In genomic region chr12:121184984-121185894, GRCh38 we compare ENCODE assay signal across 2 cellular contexts.
TF ChIP-seq lines count a peak whose summit lies in the region.

No MANE protein-coding gene starts in this region.

TF ChIP-seq in GM23338, 12 proteins besides CTCF, POLR2A, EP300 and RAD21:
- TF ChIP-seq JUNB (IDR thresholded peaks at IDR 0.05; ENCODE audit: unreplicated experiment) (no peak), CREB1 (CRISPR knock-in tag; IDR thresholded peaks at IDR 0.05; ENCODE audit: low read depth) (no peak), EZH2phosphoT487 (IDR thresholded peaks at IDR 0.05; ENCODE audit: unreplicated experiment) (no peak), ZNF114 (CRISPR knock-in tag; IDR thresholded peaks at IDR 0.05) (no peak), POLR2AphosphoS5 (IDR thresholded peaks at IDR 0.05; ENCODE audit: low read depth) (no peak), STAT1 (IDR thresholded peaks at IDR 0.05; ENCODE audit: unreplicated experiment) (no peak), ZNF331 (CRISPR knock-in tag; IDR thresholded peaks at IDR 0.05; ENCODE audit: low read depth) (no peak), ZNF462 (CRISPR knock-in tag; IDR thresholded peaks at IDR 0.05) (no peak), NANOG (IDR thresholded peaks at IDR 0.05; ENCODE audit: borderline replicate concordance) (no peak)
- TF ChIP-seq, protein P1, sequence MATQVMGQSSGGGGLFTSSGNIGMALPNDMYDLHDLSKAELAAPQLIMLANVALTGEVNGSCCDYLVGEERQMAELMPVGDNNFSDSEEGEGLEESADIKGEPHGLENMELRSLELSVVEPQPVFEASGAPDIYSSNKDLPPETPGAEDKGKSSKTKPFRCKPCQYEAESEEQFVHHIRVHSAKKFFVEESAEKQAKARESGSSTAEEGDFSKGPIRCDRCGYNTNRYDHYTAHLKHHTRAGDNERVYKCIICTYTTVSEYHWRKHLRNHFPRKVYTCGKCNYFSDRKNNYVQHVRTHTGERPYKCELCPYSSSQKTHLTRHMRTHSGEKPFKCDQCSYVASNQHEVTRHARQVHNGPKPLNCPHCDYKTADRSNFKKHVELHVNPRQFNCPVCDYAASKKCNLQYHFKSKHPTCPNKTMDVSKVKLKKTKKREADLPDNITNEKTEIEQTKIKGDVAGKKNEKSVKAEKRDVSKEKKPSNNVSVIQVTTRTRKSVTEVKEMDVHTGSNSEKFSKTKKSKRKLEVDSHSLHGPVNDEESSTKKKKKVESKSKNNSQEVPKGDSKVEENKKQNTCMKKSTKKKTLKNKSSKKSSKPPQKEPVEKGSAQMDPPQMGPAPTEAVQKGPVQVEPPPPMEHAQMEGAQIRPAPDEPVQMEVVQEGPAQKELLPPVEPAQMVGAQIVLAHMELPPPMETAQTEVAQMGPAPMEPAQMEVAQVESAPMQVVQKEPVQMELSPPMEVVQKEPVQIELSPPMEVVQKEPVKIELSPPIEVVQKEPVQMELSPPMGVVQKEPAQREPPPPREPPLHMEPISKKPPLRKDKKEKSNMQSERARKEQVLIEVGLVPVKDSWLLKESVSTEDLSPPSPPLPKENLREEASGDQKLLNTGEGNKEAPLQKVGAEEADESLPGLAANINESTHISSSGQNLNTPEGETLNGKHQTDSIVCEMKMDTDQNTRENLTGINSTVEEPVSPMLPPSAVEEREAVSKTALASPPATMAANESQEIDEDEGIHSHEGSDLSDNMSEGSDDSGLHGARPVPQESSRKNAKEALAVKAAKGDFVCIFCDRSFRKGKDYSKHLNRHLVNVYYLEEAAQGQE (IDR thresholded peaks at IDR 0.05; ENCODE audit: unreplicated experiment): no peak
- TF ChIP-seq, protein P2, sequence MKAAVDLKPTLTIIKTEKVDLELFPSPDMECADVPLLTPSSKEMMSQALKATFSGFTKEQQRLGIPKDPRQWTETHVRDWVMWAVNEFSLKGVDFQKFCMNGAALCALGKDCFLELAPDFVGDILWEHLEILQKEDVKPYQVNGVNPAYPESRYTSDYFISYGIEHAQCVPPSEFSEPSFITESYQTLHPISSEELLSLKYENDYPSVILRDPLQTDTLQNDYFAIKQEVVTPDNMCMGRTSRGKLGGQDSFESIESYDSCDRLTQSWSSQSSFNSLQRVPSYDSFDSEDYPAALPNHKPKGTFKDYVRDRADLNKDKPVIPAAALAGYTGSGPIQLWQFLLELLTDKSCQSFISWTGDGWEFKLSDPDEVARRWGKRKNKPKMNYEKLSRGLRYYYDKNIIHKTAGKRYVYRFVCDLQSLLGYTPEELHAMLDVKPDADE (IDR thresholded peaks at IDR 0.05): no peak

TF ChIP-seq in K562, 482 proteins besides CTCF, POLR2A, EP300 and RAD21 (continues in another document):
- TF ChIP-seq FOXK1 (CRISPR knock-in tag; IDR thresholded peaks at IDR 0.05; ENCODE audit: borderline replicate concordance) (no peak), ZNF584 (CRISPR knock-in tag; IDR thresholded peaks at IDR 0.05; ENCODE audit: low read depth) (no peak), PTTG1 (tag; IDR thresholded peaks at IDR 0.05; ENCODE audit: low read depth) (no peak), ZNF57 (CRISPR knock-in tag; IDR thresholded peaks at IDR 0.05) (no peak), ARID3A (IDR thresholded peaks at IDR 0.05; ENCODE audit: borderline replicate concordance, low read depth, low read length) (no peak), SNRNP70 (optimal IDR thresholded peaks at IDR 0.05; ENCODE audit: low read depth, low read length) (no peak), HNRNPLL (IDR thresholded peaks at IDR 0.05; ENCODE audit: low read depth, low read length, poor library complexity, severe bottlenecking) (no peak), HEY1 (CRISPR knock-in tag; IDR thresholded peaks at IDR 0.05; ENCODE audit: borderline replicate concordance) (no peak), FOSL1 (tag; conservative IDR thresholded peaks at IDR 0.05) (no peak), CXXC5 (CRISPR knock-in tag; IDR thresholded peaks at IDR 0.05) (no peak), KHSRP (IDR thresholded peaks at IDR 0.05) (no peak), TCFL5 (CRISPR knock-in tag; conservative IDR thresholded peaks at IDR 0.05) (no peak), MIER1 (IDR thresholded peaks at IDR 0.05; ENCODE audit: low read depth) (no peak), CBFA2T3 (IDR thresholded peaks at IDR 0.05) (peak; percentile 72), ZNF3 (CRISPR knock-in tag; IDR thresholded peaks at IDR 0.05) (no peak), ZNF311 (CRISPR knock-in tag; IDR thresholded peaks at IDR 0.05) (no peak), TAF1 (IDR thresholded peaks at IDR 0.05; ENCODE audit: control insufficient read depth, extremely low read depth, insufficient read depth, low read length, severe bottlenecking) (no peak), CEBPZ (IDR thresholded peaks at IDR 0.05; ENCODE audit: borderline replicate concordance, low read depth, low read length) (no peak), KLF16 (IDR thresholded peaks at IDR 0.05) (peak; percentile 56; the same call in 1 of the 2 replicates), SP1 (CRISPR knock-in tag; IDR thresholded peaks at IDR 0.05) (no peak), SPI1 (IDR thresholded peaks at IDR 0.05; ENCODE audit: borderline replicate concordance, low read depth, low read length) (peak; percentile 25; the same call in 1 of the 2 replicates), TRIM24 (IDR thresholded peaks at IDR 0.05) (peak; percentile 34 to 42; a peak in 2 of 4 replicates), ZNF41 (CRISPR knock-in tag; conservative IDR thresholded peaks at IDR 0.05) (no peak), YBX1 (IDR thresholded peaks at IDR 0.05) (no peak), MED1 (CRISPR knock-in tag; IDR thresholded peaks at IDR 0.05; ENCODE audit: borderline replicate concordance) (no peak), TEAD4 (IDR thresholded peaks at IDR 0.05; ENCODE audit: low read length) (peak; percentile 60; the same call in 1 of the 2 replicates), TEAD4 (CRISPR knock-in tag; IDR thresholded peaks at IDR 0.05; ENCODE audit: borderline replicate concordance) (no peak), ZFP1 (CRISPR knock-in tag; IDR thresholded peaks at IDR 0.05) (no peak), ZNF146 (CRISPR knock-in tag; IDR thresholded peaks at IDR 0.05; ENCODE audit: unreplicated experiment) (no peak), ZKSCAN8 (CRISPR knock-in tag; IDR thresholded peaks at IDR 0.05) (no peak), RHOXF2B (CRISPR knock-in tag; conservative IDR thresholded peaks at IDR 0.05) (no peak), PTBP1 (IDR thresholded peaks at IDR 0.05; ENCODE audit: low read depth, low read length) (no peak), ZFP36 (IDR thresholded peaks at IDR 0.05; ENCODE audit: low read depth, low read length, partially characterized antibody) (no peak), TAL1 (IDR thresholded peaks at IDR 0.05) (peak; percentile 45), CTBP1 (IDR thresholded peaks at IDR 0.05; ENCODE audit: borderline replicate concordance) (no peak), PHF20 (IDR thresholded peaks at IDR 0.05; ENCODE audit: partially characterized antibody) (no peak), HIVEP1 (CRISPR knock-in tag; IDR thresholded peaks at IDR 0.05) (no peak), MAX (CRISPR knock-in tag; IDR thresholded peaks at IDR 0.05) (no peak), THRAP3 (IDR thresholded peaks at IDR 0.05; ENCODE audit: borderline replicate concordance) (no peak), SMARCB1 (IDR thresholded peaks at IDR 0.05; ENCODE audit: insufficient read length, low read depth) (no peak), RCOR1 (IDR thresholded peaks at IDR 0.05; ENCODE audit: borderline replicate concordance in 1 of 2, low read depth in 2 of 2, low read length in 2 of 2) (0 out of 4 replicates have a peak, but pooled peaks of 1 of the 2 experiments have one; percentile 26), RFX5 (IDR thresholded peaks at IDR 0.05; ENCODE audit: low read depth, low read length) (no peak)
- TF ChIP-seq, protein P3, sequence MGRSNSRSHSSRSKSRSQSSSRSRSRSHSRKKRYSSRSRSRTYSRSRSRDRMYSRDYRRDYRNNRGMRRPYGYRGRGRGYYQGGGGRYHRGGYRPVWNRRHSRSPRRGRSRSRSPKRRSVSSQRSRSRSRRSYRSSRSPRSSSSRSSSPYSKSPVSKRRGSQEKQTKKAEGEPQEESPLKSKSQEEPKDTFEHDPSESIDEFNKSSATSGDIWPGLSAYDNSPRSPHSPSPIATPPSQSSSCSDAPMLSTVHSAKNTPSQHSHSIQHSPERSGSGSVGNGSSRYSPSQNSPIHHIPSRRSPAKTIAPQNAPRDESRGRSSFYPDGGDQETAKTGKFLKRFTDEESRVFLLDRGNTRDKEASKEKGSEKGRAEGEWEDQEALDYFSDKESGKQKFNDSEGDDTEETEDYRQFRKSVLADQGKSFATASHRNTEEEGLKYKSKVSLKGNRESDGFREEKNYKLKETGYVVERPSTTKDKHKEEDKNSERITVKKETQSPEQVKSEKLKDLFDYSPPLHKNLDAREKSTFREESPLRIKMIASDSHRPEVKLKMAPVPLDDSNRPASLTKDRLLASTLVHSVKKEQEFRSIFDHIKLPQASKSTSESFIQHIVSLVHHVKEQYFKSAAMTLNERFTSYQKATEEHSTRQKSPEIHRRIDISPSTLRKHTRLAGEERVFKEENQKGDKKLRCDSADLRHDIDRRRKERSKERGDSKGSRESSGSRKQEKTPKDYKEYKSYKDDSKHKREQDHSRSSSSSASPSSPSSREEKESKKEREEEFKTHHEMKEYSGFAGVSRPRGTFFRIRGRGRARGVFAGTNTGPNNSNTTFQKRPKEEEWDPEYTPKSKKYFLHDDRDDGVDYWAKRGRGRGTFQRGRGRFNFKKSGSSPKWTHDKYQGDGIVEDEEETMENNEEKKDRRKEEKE (IDR thresholded peaks at IDR 0.05; ENCODE audit: borderline replicate concordance in 1 of 2, control insufficient read depth in 1 of 2, low read depth in 2 of 2, low read length in 1 of 2): no peak
- TF ChIP-seq, protein P4, sequence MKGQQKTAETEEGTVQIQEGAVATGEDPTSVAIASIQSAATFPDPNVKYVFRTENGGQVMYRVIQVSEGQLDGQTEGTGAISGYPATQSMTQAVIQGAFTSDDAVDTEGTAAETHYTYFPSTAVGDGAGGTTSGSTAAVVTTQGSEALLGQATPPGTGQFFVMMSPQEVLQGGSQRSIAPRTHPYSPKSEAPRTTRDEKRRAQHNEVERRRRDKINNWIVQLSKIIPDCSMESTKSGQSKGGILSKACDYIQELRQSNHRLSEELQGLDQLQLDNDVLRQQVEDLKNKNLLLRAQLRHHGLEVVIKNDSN (CRISPR knock-in tag; IDR thresholded peaks at IDR 0.05): no peak
- TF ChIP-seq, protein P5, sequence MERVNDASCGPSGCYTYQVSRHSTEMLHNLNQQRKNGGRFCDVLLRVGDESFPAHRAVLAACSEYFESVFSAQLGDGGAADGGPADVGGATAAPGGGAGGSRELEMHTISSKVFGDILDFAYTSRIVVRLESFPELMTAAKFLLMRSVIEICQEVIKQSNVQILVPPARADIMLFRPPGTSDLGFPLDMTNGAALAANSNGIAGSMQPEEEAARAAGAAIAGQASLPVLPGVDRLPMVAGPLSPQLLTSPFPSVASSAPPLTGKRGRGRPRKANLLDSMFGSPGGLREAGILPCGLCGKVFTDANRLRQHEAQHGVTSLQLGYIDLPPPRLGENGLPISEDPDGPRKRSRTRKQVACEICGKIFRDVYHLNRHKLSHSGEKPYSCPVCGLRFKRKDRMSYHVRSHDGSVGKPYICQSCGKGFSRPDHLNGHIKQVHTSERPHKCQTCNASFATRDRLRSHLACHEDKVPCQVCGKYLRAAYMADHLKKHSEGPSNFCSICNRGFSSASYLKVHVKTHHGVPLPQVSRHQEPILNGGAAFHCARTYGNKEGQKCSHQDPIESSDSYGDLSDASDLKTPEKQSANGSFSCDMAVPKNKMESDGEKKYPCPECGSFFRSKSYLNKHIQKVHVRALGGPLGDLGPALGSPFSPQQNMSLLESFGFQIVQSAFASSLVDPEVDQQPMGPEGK (CRISPR knock-in tag; IDR thresholded peaks at IDR 0.05; ENCODE audit: borderline replicate concordance): no peak
- TF ChIP-seq, protein P6, sequence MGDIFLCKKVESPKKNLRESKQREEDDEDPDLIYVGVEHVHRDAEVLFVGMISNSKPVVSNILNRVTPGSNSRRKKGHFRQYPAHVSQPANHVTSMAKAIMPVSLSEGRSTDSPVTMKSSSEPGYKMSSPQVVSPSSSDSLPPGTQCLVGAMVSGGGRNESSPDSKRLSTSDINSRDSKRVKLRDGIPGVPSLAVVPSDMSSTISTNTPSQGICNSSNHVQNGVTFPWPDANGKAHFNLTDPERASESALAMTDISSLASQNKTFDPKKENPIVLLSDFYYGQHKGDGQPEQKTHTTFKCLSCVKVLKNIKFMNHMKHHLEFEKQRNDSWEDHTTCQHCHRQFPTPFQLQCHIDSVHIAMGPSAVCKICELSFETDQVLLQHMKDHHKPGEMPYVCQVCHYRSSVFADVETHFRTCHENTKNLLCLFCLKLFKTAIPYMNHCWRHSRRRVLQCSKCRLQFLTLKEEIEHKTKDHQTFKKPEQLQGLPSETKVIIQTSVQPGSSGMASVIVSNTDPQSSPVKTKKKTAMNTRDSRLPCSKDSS (IDR thresholded peaks at IDR 0.05; ENCODE audit: low read depth, partially characterized antibody): no peak
